18 cellular contexts compared by ENCODE assay signal in the genomic region with DNA sequence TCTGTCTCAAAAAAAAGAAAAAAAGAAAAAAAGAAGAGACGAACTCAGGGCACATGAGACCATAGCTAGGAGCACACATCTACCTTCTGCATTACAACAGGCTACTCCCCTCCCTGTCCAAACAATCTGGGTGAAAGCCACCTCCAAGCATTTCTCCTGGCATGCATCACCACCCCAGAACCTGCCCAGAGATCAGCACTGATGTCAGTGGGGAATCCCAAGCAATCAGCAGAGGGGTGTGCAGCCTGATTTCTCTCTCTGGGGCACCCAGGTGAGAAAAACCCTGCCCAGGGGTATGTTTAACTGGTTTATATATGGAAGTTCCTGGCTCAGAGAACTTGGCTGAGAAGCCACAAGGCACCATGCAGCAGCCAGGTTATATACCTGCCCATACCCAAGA.
"Had no signal": no experiment of that assay in that cellular context is flagged by ENCODE, and none has a peak within 500 bp of the region (broad histone marks: within the 10 kb centered on the region; RNA-seq: fewer than 3 reads in every experiment).

No MANE protein-coding gene starts in this region.

- H3K4me3 Mint-ChIP-seq: activated naive CD8-positive, alpha-beta T cell treated with anti-CD3 and anti-CD28 coated beads for 36 hours; activated T-cell treated with anti-CD3 and anti-CD28 coated beads, Interleukin-2, amount 50 U/mL, for 4 hours; nephron; stimulated activated naive CD8-positive, alpha-beta T cell treated with anti-CD3 and anti-CD28 coated beads, Interleukin-15, amount 100 ng/mL, for 72 hours; WTC11 had no signal

- H3K9me3 ChIP-seq: neutrophil, ovary, prostate gland, right atrium auricular region, tibial artery had no signal

- H3K27me3 Mint-ChIP-seq: activated naive CD8-positive, alpha-beta T cell treated with anti-CD3 and anti-CD28 coated beads for 36 hours; stimulated activated naive CD8-positive, alpha-beta T cell treated with anti-CD3 and anti-CD28 coated beads, Interleukin-15, amount 100 ng/mL, for 72 hours had no signal

- ATAC-seq: activated T-cell treated with anti-CD3 and anti-CD28 coated beads, Interleukin-2, amount 50 U/mL, for 4 hours; stimulated activated naive CD8-positive, alpha-beta T cell treated with anti-CD3 and anti-CD28 coated beads, Interleukin-15, amount 100 ng/mL, for 72 hours; WTC11 had no signal

- H3K9me3 Mint-ChIP-seq: activated naive CD8-positive, alpha-beta T cell treated with anti-CD3 and anti-CD28 coated beads for 36 hours; activated T-cell treated with anti-CD3 and anti-CD28 coated beads, Interleukin-2, amount 50 U/mL, for 4 hours; nephron; stimulated activated naive CD8-positive, alpha-beta T cell treated with anti-CD3 and anti-CD28 coated beads, Interleukin-15, amount 100 ng/mL, for 72 hours; WTC11 had no signal

- H3K27ac ChIP-seq: neutrophil, ovary, prostate gland had no signal

- H3K4me3 ChIP-seq: coronary artery, ovary, prostate gland, right atrium auricular region, tibial artery had no signal

- H3K36me3 ChIP-seq: neutrophil, ovary, prostate gland, right atrium auricular region, tibial artery had no signal

- H3K27ac Mint-ChIP-seq: activated naive CD8-positive, alpha-beta T cell treated with anti-CD3 and anti-CD28 coated beads for 36 hours; WTC11 had no signal

- H3K4me1 ChIP-seq: prostate gland had no signal

- H3K36me3 Mint-ChIP-seq: activated naive CD8-positive, alpha-beta T cell treated with anti-CD3 and anti-CD28 coated beads for 36 hours; WTC11 had no signal

- DNase-seq: activated CD8-positive, alpha-beta memory T cell treated with anti-CD3 and anti-CD28 coated beads for 24 hours; activated CD8-positive, alpha-beta memory T cell treated with anti-CD3 and anti-CD28 coated beads, Interleukin-2, amount 50 U/mL, for 4 hours; activated naive CD4-positive, alpha-beta T cell treated with Interleukin-2 at 50 U/mL for 16 hours; activated naive CD8-positive, alpha-beta T cell treated with anti-CD3 and anti-CD28 coated beads for 36 hours; activated T-cell treated with anti-CD3 and anti-CD28 coated beads, Interleukin-2, amount 50 U/mL, for 4 hours; cerebellar nuclear complex; mesenchymal stem cell; ovary; stimulated activated CD4-positive, alpha-beta T cell treated with anti-CD3 and anti-CD28 coated beads, Interleukin-4, amount 100 ng/mL, for 4 hours; stimulated activated naive CD8-positive, alpha-beta T cell treated with anti-CD3 and anti-CD28 coated beads, Interleukin-15, amount 100 ng/mL, for 72 hours; T-helper 1 cell; tibial artery had no signal
